In genomic region chr10:73743905-73744689, GRCh38 we compare ENCODE assay signal across 1 cellular context.
TF ChIP-seq lines count a peak whose summit lies in the region.

A gene with protein sequence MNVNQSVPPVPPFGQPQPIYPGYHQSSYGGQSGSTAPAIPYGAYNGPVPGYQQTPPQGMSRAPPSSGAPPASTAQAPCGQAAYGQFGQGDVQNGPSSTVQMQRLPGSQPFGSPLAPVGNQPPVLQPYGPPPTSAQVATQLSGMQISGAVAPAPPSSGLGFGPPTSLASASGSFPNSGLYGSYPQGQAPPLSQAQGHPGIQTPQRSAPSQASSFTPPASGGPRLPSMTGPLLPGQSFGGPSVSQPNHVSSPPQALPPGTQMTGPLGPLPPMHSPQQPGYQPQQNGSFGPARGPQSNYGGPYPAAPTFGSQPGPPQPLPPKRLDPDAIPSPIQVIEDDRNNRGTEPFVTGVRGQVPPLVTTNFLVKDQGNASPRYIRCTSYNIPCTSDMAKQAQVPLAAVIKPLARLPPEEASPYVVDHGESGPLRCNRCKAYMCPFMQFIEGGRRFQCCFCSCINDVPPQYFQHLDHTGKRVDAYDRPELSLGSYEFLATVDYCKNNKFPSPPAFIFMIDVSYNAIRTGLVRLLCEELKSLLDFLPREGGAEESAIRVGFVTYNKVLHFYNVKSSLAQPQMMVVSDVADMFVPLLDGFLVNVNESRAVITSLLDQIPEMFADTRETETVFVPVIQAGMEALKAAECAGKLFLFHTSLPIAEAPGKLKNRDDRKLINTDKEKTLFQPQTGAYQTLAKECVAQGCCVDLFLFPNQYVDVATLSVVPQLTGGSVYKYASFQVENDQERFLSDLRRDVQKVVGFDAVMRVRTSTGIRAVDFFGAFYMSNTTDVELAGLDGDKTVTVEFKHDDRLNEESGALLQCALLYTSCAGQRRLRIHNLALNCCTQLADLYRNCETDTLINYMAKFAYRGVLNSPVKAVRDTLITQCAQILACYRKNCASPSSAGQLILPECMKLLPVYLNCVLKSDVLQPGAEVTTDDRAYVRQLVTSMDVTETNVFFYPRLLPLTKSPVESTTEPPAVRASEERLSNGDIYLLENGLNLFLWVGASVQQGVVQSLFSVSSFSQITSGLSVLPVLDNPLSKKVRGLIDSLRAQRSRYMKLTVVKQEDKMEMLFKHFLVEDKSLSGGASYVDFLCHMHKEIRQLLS (plus strand): TSS chr10:73744372. CDS start chr10:73746833, 2,461 bp downstream.

TF ChIP-seq in K562, 482 proteins besides CTCF, POLR2A, EP300 and RAD21 (continued from another document and continues in another):
- TF ChIP-seq ZBTB49 (CRISPR knock-in tag; IDR thresholded peaks at IDR 0.05; ENCODE audit: borderline replicate concordance) (no peak), ZNF395 (CRISPR knock-in tag; IDR thresholded peaks at IDR 0.05) (peak; percentile 60), PHF21A (IDR thresholded peaks at IDR 0.05; ENCODE audit: borderline replicate concordance, low read depth) (no peak), MAFK (IDR thresholded peaks at IDR 0.05; ENCODE audit: low read length) (peak; percentile 78), BMI1 (IDR thresholded peaks at IDR 0.05; ENCODE audit: low read length) (no peak), MYNN (IDR thresholded peaks at IDR 0.05) (peak; percentile 77; the same call in 1 of the 2 replicates), MYNN (CRISPR knock-in tag; IDR thresholded peaks at IDR 0.05) (no peak), ELF2 (CRISPR knock-in tag; IDR thresholded peaks at IDR 0.05) (no peak; the same call in 1 of the 2 replicates), BCOR (IDR thresholded peaks at IDR 0.05) (0 out of 2 replicates have a peak, but pooled peaks have one; percentile 42), ZBTB8A (IDR thresholded peaks at IDR 0.05; ENCODE audit: partially characterized antibody) (no peak), POLR2AphosphoS5 (IDR thresholded peaks at IDR 0.05; ENCODE audit: control insufficient read depth, insufficient read depth, low read depth, low read length) (peak; percentile 94), GTF2B (IDR thresholded peaks at IDR 0.05; ENCODE audit: extremely low read depth, insufficient read length) (no peak), SMAD2 (IDR thresholded peaks at IDR 0.05; ENCODE audit: low read depth, low read length) (no peak), ADNP (tag; IDR thresholded peaks at IDR 0.05) (no peak), ZNF282 (CRISPR knock-in tag; IDR thresholded peaks at IDR 0.05) (no peak), NR2C1 (IDR thresholded peaks at IDR 0.05) (peak; percentile 99), NR2C1 (tag; IDR thresholded peaks at IDR 0.05) (peak; percentile 100), ETV1 (tag; conservative IDR thresholded peaks at IDR 0.05; ENCODE audit: low read depth) (peak; percentile 88), PPARD (CRISPR knock-in tag; IDR thresholded peaks at IDR 0.05) (no peak)
- TF ChIP-seq, protein P1, sequence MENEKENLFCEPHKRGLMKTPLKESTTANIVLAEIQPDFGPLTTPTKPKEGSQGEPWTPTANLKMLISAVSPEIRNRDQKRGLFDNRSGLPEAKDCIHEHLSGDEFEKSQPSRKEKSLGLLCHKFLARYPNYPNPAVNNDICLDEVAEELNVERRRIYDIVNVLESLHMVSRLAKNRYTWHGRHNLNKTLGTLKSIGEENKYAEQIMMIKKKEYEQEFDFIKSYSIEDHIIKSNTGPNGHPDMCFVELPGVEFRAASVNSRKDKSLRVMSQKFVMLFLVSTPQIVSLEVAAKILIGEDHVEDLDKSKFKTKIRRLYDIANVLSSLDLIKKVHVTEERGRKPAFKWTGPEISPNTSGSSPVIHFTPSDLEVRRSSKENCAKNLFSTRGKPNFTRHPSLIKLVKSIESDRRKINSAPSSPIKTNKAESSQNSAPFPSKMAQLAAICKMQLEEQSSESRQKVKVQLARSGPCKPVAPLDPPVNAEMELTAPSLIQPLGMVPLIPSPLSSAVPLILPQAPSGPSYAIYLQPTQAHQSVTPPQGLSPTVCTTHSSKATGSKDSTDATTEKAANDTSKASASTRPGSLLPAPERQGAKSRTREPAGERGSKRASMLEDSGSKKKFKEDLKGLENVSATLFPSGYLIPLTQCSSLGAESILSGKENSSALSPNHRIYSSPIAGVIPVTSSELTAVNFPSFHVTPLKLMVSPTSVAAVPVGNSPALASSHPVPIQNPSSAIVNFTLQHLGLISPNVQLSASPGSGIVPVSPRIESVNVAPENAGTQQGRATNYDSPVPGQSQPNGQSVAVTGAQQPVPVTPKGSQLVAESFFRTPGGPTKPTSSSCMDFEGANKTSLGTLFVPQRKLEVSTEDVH (IDR thresholded peaks at IDR 0.05; ENCODE audit: low read depth, partially characterized antibody) = peak; percentile 92
- TF ChIP-seq, protein P2, sequence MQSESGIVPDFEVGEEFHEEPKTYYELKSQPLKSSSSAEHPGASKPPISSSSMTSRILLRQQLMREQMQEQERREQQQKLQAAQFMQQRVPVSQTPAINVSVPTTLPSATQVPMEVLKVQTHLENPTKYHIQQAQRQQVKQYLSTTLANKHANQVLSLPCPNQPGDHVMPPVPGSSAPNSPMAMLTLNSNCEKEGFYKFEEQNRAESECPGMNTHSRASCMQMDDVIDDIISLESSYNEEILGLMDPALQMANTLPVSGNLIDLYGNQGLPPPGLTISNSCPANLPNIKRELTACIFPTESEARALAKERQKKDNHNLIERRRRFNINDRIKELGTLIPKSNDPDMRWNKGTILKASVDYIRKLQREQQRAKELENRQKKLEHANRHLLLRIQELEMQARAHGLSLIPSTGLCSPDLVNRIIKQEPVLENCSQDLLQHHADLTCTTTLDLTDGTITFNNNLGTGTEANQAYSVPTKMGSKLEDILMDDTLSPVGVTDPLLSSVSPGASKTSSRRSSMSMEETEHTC (IDR thresholded peaks at IDR 0.05) = no peak
- TF ChIP-seq, protein P3, sequence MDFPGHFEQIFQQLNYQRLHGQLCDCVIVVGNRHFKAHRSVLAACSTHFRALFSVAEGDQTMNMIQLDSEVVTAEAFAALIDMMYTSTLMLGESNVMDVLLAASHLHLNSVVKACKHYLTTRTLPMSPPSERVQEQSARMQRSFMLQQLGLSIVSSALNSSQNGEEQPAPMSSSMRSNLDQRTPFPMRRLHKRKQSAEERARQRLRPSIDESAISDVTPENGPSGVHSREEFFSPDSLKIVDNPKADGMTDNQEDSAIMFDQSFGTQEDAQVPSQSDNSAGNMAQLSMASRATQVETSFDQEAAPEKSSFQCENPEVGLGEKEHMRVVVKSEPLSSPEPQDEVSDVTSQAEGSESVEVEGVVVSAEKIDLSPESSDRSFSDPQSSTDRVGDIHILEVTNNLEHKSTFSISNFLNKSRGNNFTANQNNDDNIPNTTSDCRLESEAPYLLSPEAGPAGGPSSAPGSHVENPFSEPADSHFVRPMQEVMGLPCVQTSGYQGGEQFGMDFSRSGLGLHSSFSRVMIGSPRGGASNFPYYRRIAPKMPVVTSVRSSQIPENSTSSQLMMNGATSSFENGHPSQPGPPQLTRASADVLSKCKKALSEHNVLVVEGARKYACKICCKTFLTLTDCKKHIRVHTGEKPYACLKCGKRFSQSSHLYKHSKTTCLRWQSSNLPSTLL (IDR thresholded peaks at IDR 0.05) = no peak
- TF ChIP-seq, protein P4, sequence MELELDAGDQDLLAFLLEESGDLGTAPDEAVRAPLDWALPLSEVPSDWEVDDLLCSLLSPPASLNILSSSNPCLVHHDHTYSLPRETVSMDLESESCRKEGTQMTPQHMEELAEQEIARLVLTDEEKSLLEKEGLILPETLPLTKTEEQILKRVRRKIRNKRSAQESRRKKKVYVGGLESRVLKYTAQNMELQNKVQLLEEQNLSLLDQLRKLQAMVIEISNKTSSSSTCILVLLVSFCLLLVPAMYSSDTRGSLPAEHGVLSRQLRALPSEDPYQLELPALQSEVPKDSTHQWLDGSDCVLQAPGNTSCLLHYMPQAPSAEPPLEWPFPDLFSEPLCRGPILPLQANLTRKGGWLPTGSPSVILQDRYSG (tag; conservative IDR thresholded peaks at IDR 0.05; ENCODE audit: low read depth) = peak; percentile 53; the same call in 1 of the 2 replicates
- TF ChIP-seq, protein P5, sequence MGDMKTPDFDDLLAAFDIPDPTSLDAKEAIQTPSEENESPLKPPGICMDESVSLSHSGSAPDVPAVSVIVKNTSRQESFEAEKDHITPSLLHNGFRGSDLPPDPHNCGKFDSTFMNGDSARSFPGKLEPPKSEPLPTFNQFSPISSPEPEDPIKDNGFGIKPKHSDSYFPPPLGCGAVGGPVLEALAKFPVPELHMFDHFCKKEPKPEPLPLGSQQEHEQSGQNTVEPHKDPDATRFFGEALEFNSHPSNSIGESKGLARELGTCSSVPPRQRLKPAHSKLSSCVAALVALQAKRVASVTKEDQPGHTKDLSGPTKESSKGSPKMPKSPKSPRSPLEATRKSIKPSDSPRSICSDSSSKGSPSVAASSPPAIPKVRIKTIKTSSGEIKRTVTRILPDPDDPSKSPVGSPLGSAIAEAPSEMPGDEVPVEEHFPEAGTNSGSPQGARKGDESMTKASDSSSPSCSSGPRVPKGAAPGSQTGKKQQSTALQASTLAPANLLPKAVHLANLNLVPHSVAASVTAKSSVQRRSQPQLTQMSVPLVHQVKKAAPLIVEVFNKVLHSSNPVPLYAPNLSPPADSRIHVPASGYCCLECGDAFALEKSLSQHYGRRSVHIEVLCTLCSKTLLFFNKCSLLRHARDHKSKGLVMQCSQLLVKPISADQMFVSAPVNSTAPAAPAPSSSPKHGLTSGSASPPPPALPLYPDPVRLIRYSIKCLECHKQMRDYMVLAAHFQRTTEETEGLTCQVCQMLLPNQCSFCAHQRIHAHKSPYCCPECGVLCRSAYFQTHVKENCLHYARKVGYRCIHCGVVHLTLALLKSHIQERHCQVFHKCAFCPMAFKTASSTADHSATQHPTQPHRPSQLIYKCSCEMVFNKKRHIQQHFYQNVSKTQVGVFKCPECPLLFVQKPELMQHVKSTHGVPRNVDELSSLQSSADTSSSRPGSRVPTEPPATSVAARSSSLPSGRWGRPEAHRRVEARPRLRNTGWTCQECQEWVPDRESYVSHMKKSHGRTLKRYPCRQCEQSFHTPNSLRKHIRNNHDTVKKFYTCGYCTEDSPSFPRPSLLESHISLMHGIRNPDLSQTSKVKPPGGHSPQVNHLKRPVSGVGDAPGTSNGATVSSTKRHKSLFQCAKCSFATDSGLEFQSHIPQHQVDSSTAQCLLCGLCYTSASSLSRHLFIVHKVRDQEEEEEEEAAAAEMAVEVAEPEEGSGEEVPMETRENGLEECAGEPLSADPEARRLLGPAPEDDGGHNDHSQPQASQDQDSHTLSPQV (IDR thresholded peaks at IDR 0.05) = 0 out of 2 replicates have a peak, but pooled peaks have one; percentile 65
